In genomic region chr14:92471919-92472318, GRCh38 we compare ENCODE assay signal across 14 cellular contexts. TPM values are rescaled to one million over a fixed set of nuclear protein-coding genes. Genes with fewer than 3 reads are reported as not detected.
DNase-seq lines count a peak whose midpoint lies in the region; ATAC-seq and TF ChIP-seq lines count a peak whose summit lies in the region.
"Had no signal": no experiment of that assay in that cellular context is flagged by ENCODE, and none has a peak within 500 bp of the region (broad histone marks: within the 10 kb centered on the region; RNA-seq: fewer than 3 reads in every experiment).

No MANE protein-coding gene starts in this region.

- H3K27ac ChIP-seq in testis, result no peak overlapping the region
- H3K27ac ChIP-seq in upper lobe of right lung, result no peak overlapping the region
- H3K27ac ChIP-seq: body of pancreas had no signal

- DNase-seq in SIG-M5 treated with dmso at 0.1 percent for 504 hours (lab: John Stamatoyannopoulos, UW; ENCODE audit: unreplicated experiment), result peak; percentile 16
- DNase-seq in SIG-M5 (lab: John Stamatoyannopoulos, UW), result no peak
- peak; percentile 37 for DNase-seq in T1000 (lab: John Stamatoyannopoulos, UW)
- peak; percentile 81 for DNase-seq in hepatic stellate cell (ENCODE audit: low spot score)
- peak; percentile 8 for DNase-seq in testis
- DNase-seq in nephron progenitor cell, result no peak
- DNase-seq in NCI-H446 (lab: John Stamatoyannopoulos, UW), result no peak
- DNase-seq in upper lobe of right lung, result no peak
- DNase-seq: activated CD4-positive, alpha-beta T cell treated with anti-CD3 and anti-CD28 coated beads, Interleukin-2, amount 50 U/mL, for 4 hours; body of pancreas; left cardiac atrium; OCI-M1; substantia nigra had no signal

- no peak overlapping the region for H3K4me3 Mint-ChIP-seq in nephron progenitor cell

- peaks cover 3% of the 10 kb centered on the region for H3K4me1 ChIP-seq in testis
- peaks cover 11% of the 10 kb centered on the region for H3K4me1 ChIP-seq in upper lobe of right lung
- H3K4me1 ChIP-seq: body of pancreas had no signal

- TF ChIP-seq POLR2A in testis (IDR thresholded peaks at IDR 0.05), result no peak

- no peaks in the 10 kb centered on the region for H3K9me3 ChIP-seq in testis
- no peaks in the 10 kb centered on the region for H3K9me3 ChIP-seq in upper lobe of right lung

- no peaks in the 10 kb centered on the region for H3K36me3 ChIP-seq in testis (ENCODE audit: low read depth, missing control alignments)
- no peaks in the 10 kb centered on the region for H3K36me3 ChIP-seq in upper lobe of right lung

- H3K4me3 ChIP-seq in testis, result no peak overlapping the region
- no peak overlapping the region for H3K4me3 ChIP-seq in upper lobe of right lung
- H3K4me3 ChIP-seq: body of pancreas, K562 had no signal

- H3K36me3 Mint-ChIP-seq in nephron progenitor cell (ENCODE audit: low read depth), result no peaks in the 10 kb centered on the region

- TF ChIP-seq CTCF in testis (IDR thresholded peaks at IDR 0.05) (no peak), nephron progenitor cell (IDR thresholded peaks at IDR 0.05) (no peak), upper lobe of right lung (IDR thresholded peaks at IDR 0.05) (no peak)

- peaks cover 31% of the 10 kb centered on the region for H3K9me3 Mint-ChIP-seq in nephron progenitor cell

- no peak for ATAC-seq in upper lobe of right lung
- ATAC-seq: body of pancreas, K562 had no signal

- no peaks in the 10 kb centered on the region for H3K4me1 Mint-ChIP-seq in nephron progenitor cell

- intact Hi-C loops in testis (cut with DNase I; ENCODE audit: low total_unique reads), result no loop called here
- intact Hi-C loops in upper lobe of right lung (cut with DNase I), result no loop called here

- H3K27me3 ChIP-seq in testis, result no peaks in the 10 kb centered on the region
- H3K27me3 ChIP-seq in upper lobe of right lung, result no peaks in the 10 kb centered on the region
- H3K27me3 ChIP-seq: body of pancreas had no signal

- no peaks in the 10 kb centered on the region for H3K27me3 Mint-ChIP-seq in nephron progenitor cell (ENCODE audit: low read depth, poor library complexity)

- H3K27ac Mint-ChIP-seq in nephron progenitor cell, result no peak overlapping the region

RNA-seq across cellular contexts. Expression of gene RIN3, which starts 41.7 kb away (rescaled TPM):
- total RNA-seq in testis (10 to 100 TPM; 49.8 to 56.2 TPM), upper lobe of right lung (56.0 TPM)
- polyA plus RNA-seq in testis (ENCODE audit: insufficient read depth, low read depth, low replicate concordance), result 25.9 TPM

Comparison
In these comparisons a context has a peak if more than half of its experiments do, and no peak if none do; other contexts are left out.
1. DNase-seq: peak in SIG-M5 treated with dmso at 0.1 percent for 504 hours (single experiment), T1000 (single experiment), hepatic stellate cell (single experiment) and testis (single experiment); none in SIG-M5 (single experiment), nephron progenitor cell (single experiment), NCI-H446 (0 of 2) and upper lobe of right lung (single experiment).